Comparison of ENCODE assay signal across 8 cellular contexts in genomic region chr10:69180525-69181204, GRCh38. TPM values are rescaled to one million over a fixed set of nuclear protein-coding genes. Genes with fewer than 3 reads are reported as not detected.
DNase-seq lines count a peak whose midpoint lies in the region; ATAC-seq and TF ChIP-seq lines count a peak whose summit lies in the region.

No MANE protein-coding gene starts in this region.

- H3K27me3 ChIP-seq in HUES64 (ENCODE audit: insufficient read depth, low read length), result no peaks in the 10 kb centered on the region

- H3K9me3 ChIP-seq in HUES64 (ENCODE audit: insufficient read depth, low read depth, low read length), result no peaks in the 10 kb centered on the region

- no peak for TF ChIP-seq CTCF in GM12864 (IDR thresholded peaks at IDR 0.05; ENCODE audit: low read depth, low read length, missing control alignments)

- H3K4me1 ChIP-seq in HUES64 (ENCODE audit: insufficient read depth, low read length), result peaks cover 6% of the 10 kb centered on the region

- H3K4me3 ChIP-seq in GM12864 (ENCODE audit: low read depth, low read length) (peak overlapping the region; percentile 100), HUES64 (ENCODE audit: low read length) (peak overlapping the region; percentile 92)

- H3K36me3 ChIP-seq in HUES64 (ENCODE audit: insufficient read depth, low read length), result peaks cover 10% of the 10 kb centered on the region

- DNase-seq in GM12864 (ENCODE audit: low read depth) (no peak), globus pallidus (ENCODE audit: low spot score) (peak; percentile 1), renal cortical epithelial cell (ENCODE audit: low read depth) (peak; percentile 18), NCI-H2196 (lab: John Stamatoyannopoulos, UW; ENCODE audit: unreplicated experiment) (no peak), NCI-H1092 treated with DMSO at 0.1 percent for 48 hours (lab: John Stamatoyannopoulos, UW) (no peak)
- DNase-seq in activated T-cell treated with anti-CD3 and anti-CD28 coated beads, Interleukin-2, amount 50 U/mL, for 48 hours, result peak; percentile 35 to 37

- H3K27ac ChIP-seq in HUES64 (ENCODE audit: low read depth, low read length), result peak overlapping the region; percentile 96

- no peak for ATAC-seq in HG03457 (IDR thresholded peaks at IDR 0.05; ENCODE audit: unreplicated experiment)

- WGBS in HUES64, result 5% methylated on average over 29 of the region's 29 CpGs

- peak overlapping the region; percentile 94 for H3K9ac ChIP-seq in HUES64 (ENCODE audit: low read depth, low read length)

RNA-seq across cellular contexts. Expression of gene SUPV3L1, which starts 0.6 kb away (rescaled TPM):
- polyA plus RNA-seq in HUES64 (2013, experiment 1 of 2), result 39.1 TPM
- polyA plus RNA-seq in HUES64 (2013, experiment 2 of 2), result 34.7 TPM
- total RNA-seq in renal cortical epithelial cell, result 31.6 and 31.9 TPM in 2 replicates

RNA-seq across cellular contexts. Expression of gene HKDC1, which starts 39.5 kb away (rescaled TPM):
- polyA plus RNA-seq in HUES64 (2013, experiment 1 of 2), result 0.15 TPM
- 0.25 TPM for polyA plus RNA-seq in HUES64 (2013, experiment 2 of 2)
- total RNA-seq in renal cortical epithelial cell, result 51.7 and 117 TPM in 2 replicates

RNA-seq across cellular contexts. Expression of gene VPS26A, which starts 56.7 kb away (rescaled TPM):
- polyA plus RNA-seq in HUES64 (2013, experiment 1 of 2), result 41.4 TPM
- 41.8 TPM for polyA plus RNA-seq in HUES64 (2013, experiment 2 of 2)
- 77.3 and 79.3 TPM in 2 replicates for total RNA-seq in renal cortical epithelial cell

Comparison
In these comparisons a context has a peak if more than half of its experiments do, and no peak if none do; other contexts are left out.
1. DNase-seq: peak in activated T-cell treated with anti-CD3 and anti-CD28 coated beads, Interleukin-2, amount 50 U/mL, for 48 hours (2 of 2), globus pallidus (single experiment) and renal cortical epithelial cell (single experiment); none in GM12864 (single experiment), NCI-H2196 (single experiment) and NCI-H1092 treated with DMSO at 0.1 percent for 48 hours (single experiment).